ENCODE assay signal across 29 cellular contexts in genomic region chr2:169027240-169027639, GRCh38. TPM values are rescaled to one million over a fixed set of nuclear protein-coding genes. Genes with fewer than 3 reads are reported as not detected.
"Had no signal": no experiment of that assay in that cellular context is flagged by ENCODE, and none has a peak within 500 bp of the region (broad histone marks: within the 10 kb centered on the region; RNA-seq: fewer than 3 reads in every experiment).

No MANE protein-coding gene starts in this region.

- H3K9me3 ChIP-seq: ascending aorta, breast epithelium, esophagus muscularis mucosa, gastrocnemius medialis, heart left ventricle had no signal

- ATAC-seq: activated CD4-positive, alpha-beta T cell treated with anti-CD3 and anti-CD28 coated beads for 36 hours; activated CD8-positive, alpha-beta memory T cell treated with anti-CD3 and anti-CD28 coated beads, Interleukin-2, amount 10 ng/mL, durations not matched to agents 7 days and 5 days; activated CD8-positive, alpha-beta T cell treated with anti-CD3 and anti-CD28 coated beads, Interleukin-2, amount 10 ng/mL, durations not matched to agents 7 days and 5 days; activated naive CD8-positive, alpha-beta T cell treated with anti-CD3 and anti-CD28 coated beads, Interleukin-2, amount 50 U/mL, for 24 hours; foreskin keratinocyte; gastrocnemius medialis; heart left ventricle had no signal

- H3K4me3 ChIP-seq: ascending aorta, breast epithelium, coronary artery, dorsolateral prefrontal cortex, esophagus muscularis mucosa, gastrocnemius medialis, heart left ventricle had no signal

- H3K4me1 ChIP-seq: ascending aorta, breast epithelium, esophagus muscularis mucosa, foreskin keratinocyte, gastrocnemius medialis had no signal

- H3K36me3 ChIP-seq: ascending aorta, breast epithelium, esophagus muscularis mucosa, gastrocnemius medialis, heart left ventricle had no signal

- H3K27ac ChIP-seq: ascending aorta, breast epithelium, coronary artery, dorsolateral prefrontal cortex, esophagus muscularis mucosa, foreskin keratinocyte, gastrocnemius medialis, heart left ventricle had no signal

- DNase-seq: activated CD4-positive, alpha-beta memory T cell treated with anti-CD3 and anti-CD28 coated beads for 36 hours; activated CD4-positive, alpha-beta T cell treated with anti-CD3 and anti-CD28 coated beads for 36 hours; activated CD4-positive, alpha-beta T cell treated with anti-CD3 and anti-CD28 coated beads, Interleukin-2, amount 10 ng/mL, durations not matched to agents 24 days and 14 days; activated CD4-positive, CD25-positive, alpha-beta regulatory T cell; activated CD4-positive, CD25-positive, alpha-beta regulatory T cell treated with anti-CD3 and anti-CD28 coated beads, Interleukin-2, amount 50 U/mL, for 72 hours; activated CD8-positive, alpha-beta memory T cell treated with anti-CD3 and anti-CD28 coated beads, Interleukin-2, amount 10 ng/mL, durations not matched to agents 7 days and 5 days; activated CD8-positive, alpha-beta memory T cell treated with anti-CD3 and anti-CD28 coated beads, Interleukin-2, amount 50 U/mL, for 4 hours; activated CD8-positive, alpha-beta T cell treated with anti-CD3 and anti-CD28 coated beads, Interleukin-2, amount 10 ng/mL, durations not matched to agents 7 days and 5 days; activated effector memory CD4-positive, alpha-beta T cell treated with anti-CD3 and anti-CD28 coated beads, Interleukin-2, amount 50 U/mL, for 16 hours; activated naive CD4-positive, alpha-beta T cell treated with anti-CD3 and anti-CD28 coated beads for 36 hours; activated naive CD8-positive, alpha-beta T cell treated with anti-CD3 and anti-CD28 coated beads for 36 hours; activated naive CD8-positive, alpha-beta T cell treated with anti-CD3 and anti-CD28 coated beads, Interleukin-2, amount 50 U/mL, for 24 hours; activated T-cell treated with anti-CD3 and anti-CD28 coated beads, Interleukin-2, amount 50 U/mL, for 1 hour; activated T-cell treated with anti-CD3 and anti-CD28 coated beads, Interleukin-2, amount 50 U/mL, for 48 hours; dorsolateral prefrontal cortex; effector memory CD4-positive, alpha-beta T cell; endodermal cell; foreskin keratinocyte; gastrocnemius medialis; glutamatergic neuron; heart left ventricle; T-helper 2 cell had no signal

- H3K27me3 ChIP-seq: ascending aorta, breast epithelium, dorsolateral prefrontal cortex, esophagus muscularis mucosa, foreskin keratinocyte, gastrocnemius medialis, heart left ventricle had no signal

RNA-seq across cellular contexts. Expression of gene ABCB11, which starts 3.9 kb away (rescaled TPM):
- total RNA-seq: activated CD4-positive, alpha-beta memory T cell treated with anti-CD3 and anti-CD28 coated beads for 36 hours; activated CD4-positive, alpha-beta T cell treated with anti-CD3 and anti-CD28 coated beads for 36 hours; activated CD4-positive, alpha-beta T cell treated with anti-CD3 and anti-CD28 coated beads, Interleukin-2, amount 10 ng/mL, durations not matched to agents 24 days and 14 days; activated CD8-positive, alpha-beta memory T cell treated with anti-CD3 and anti-CD28 coated beads for 36 hours; activated CD8-positive, alpha-beta memory T cell treated with anti-CD3 and anti-CD28 coated beads, Interleukin-2, amount 10 ng/mL, durations not matched to agents 7 days and 5 days; activated naive CD4-positive, alpha-beta T cell treated with anti-CD3 and anti-CD28 coated beads for 36 hours; activated naive CD8-positive, alpha-beta T cell treated with anti-CD3 and anti-CD28 coated beads for 36 hours; activated T-helper 1 cell treated with anti-CD3 and anti-CD28 coated beads, Interleukin-12 subunit alpha, Interleukin-12 subunit beta, Interleukin-2, Interleukin-4 antibody, amounts not matched to agents 30 ng/mL and 10 ng/mL and 1 ng/mL, durations not matched to agents 14 hours and 24 hours and 36 hours; ascending aorta; epithelial cell of proximal tubule; foreskin keratinocyte had no signal
- polyA plus RNA-seq: foreskin keratinocyte had no signal

RNA-seq across cellular contexts. Expression of gene DHRS9, which starts 42.1 kb away (rescaled TPM):
- total RNA-seq: activated CD8-positive, alpha-beta memory T cell treated with anti-CD3 and anti-CD28 coated beads, Interleukin-2, amount 10 ng/mL, durations not matched to agents 7 days and 5 days; activated CD8-positive, alpha-beta T cell treated with anti-CD3 and anti-CD28 coated beads, Interleukin-2, amount 10 ng/mL, durations not matched to agents 7 days and 5 days; activated naive CD8-positive, alpha-beta T cell treated with anti-CD3 and anti-CD28 coated beads for 36 hours; ascending aorta; endodermal cell; foreskin keratinocyte had no signal
